12 cellular contexts compared by ENCODE assay signal in genomic region chr12:10362828-10363664, GRCh38. TPM values are rescaled to one million over a fixed set of nuclear protein-coding genes. Genes with fewer than 3 reads are reported as not detected.
DNase-seq lines count a peak whose midpoint lies in the region; ATAC-seq, FAIRE-seq and TF ChIP-seq lines count a peak whose summit lies in the region.
"Had no signal": no experiment of that assay in that cellular context is flagged by ENCODE, and none has a peak within 500 bp of the region (broad histone marks: within the 10 kb centered on the region; RNA-seq: fewer than 3 reads in every experiment).

No MANE protein-coding gene starts in this region.

- H3K4me2 ChIP-seq in K562 (ENCODE audit: insufficient read depth, low read length) = peak overlapping the region; percentile 97

- peaks cover 2 to 18% of the 10 kb centered on the region in 2 experiments; a peak in 4 of 5 replicates for H3K4me1 ChIP-seq in K562 (replicated peaks in 1 of 2; ENCODE audit: control insufficient read depth in 2 of 2, insufficient read depth in 2 of 2, low read length in 2 of 2)

- peaks cover 31% of the 10 kb centered on the region for H3K79me2 ChIP-seq in K562 (ENCODE audit: control insufficient read depth, insufficient read depth, low read length)

- ATAC-seq in natural killer cell = peak in 1 of 3 donors; percentile 4
- ATAC-seq in natural killer cell treated with Interleukin-12 subunit alpha and Interleukin-12 subunit beta and Interleukin-15 and Interleukin-18, amount 100 ng/mL, for 72 hours = no peak
- ATAC-seq in K562 = peak; percentile 10
- no peak for ATAC-seq in GM21717 (IDR thresholded peaks at IDR 0.05; ENCODE audit: unreplicated experiment)
- no peak for ATAC-seq in GM19324 (IDR thresholded peaks at IDR 0.05; ENCODE audit: low FRiP score, unreplicated experiment)

- H3K4me3 ChIP-seq in K562 = peak overlapping the region; percentile 65

- H3K27me3 Mint-ChIP-seq in natural killer cell (ENCODE audit: low read depth in 2 of 2) = no peaks in the 10 kb centered on the region
- H3K27me3 Mint-ChIP-seq in natural killer cell treated with Interleukin-12 subunit alpha and Interleukin-12 subunit beta and Interleukin-15 and Interleukin-18, amount 100 ng/mL, for 72 hours = no peaks in the 10 kb centered on the region
- H3K27me3 Mint-ChIP-seq in mesothelial cell of epicardium (ENCODE audit: low read depth) = no peaks in the 10 kb centered on the region

- 5% methylated on average over 4 of the region's 9 CpGs for WGBS in K562 (ENCODE audit: insufficient coverage, low coverage, missing lambda C conversion rate)

- H3K4me1 Mint-ChIP-seq in natural killer cell = peaks cover 35 to 42% of the 10 kb centered on the region in 2 donors
- H3K4me1 Mint-ChIP-seq in natural killer cell treated with Interleukin-12 subunit alpha and Interleukin-12 subunit beta and Interleukin-15 and Interleukin-18, amount 100 ng/mL, for 72 hours (ENCODE audit: low read depth in 2 of 2) = peaks cover 26 to 45% of the 10 kb centered on the region in 2 donors
- H3K4me1 Mint-ChIP-seq in mesothelial cell of epicardium = peaks cover 16% of the 10 kb centered on the region

- peak overlapping the region; percentile 99 for H3K27ac ChIP-seq in K562 (ENCODE audit: extremely low read depth, low read depth, low read length)

- no peak for TF ChIP-seq RAD21 in K562 (CRISPR knock-in tag; conservative IDR thresholded peaks at IDR 0.05 in 1 of 2, IDR thresholded peaks at IDR 0.05 in 1 of 2)

- H3K27me3 ChIP-seq in K562 (ENCODE audit: control insufficient read depth in 2 of 2, insufficient read depth in 2 of 2, low read length in 2 of 2) = no peaks in the 10 kb centered on the region

- TF ChIP-seq EP300 in K562 (IDR thresholded peaks at IDR 0.05; ENCODE audit: low read length) = peak; percentile 81

- H3K4me3 Mint-ChIP-seq in natural killer cell (peak overlapping the region; percentile 67), mesothelial cell of epicardium (no peak overlapping the region)
- H3K4me3 Mint-ChIP-seq in natural killer cell treated with Interleukin-12 subunit alpha and Interleukin-12 subunit beta and Interleukin-15 and Interleukin-18, amount 100 ng/mL, for 72 hours = no peak overlapping the region
- H3K4me3 Mint-ChIP-seq: activated T-helper 1 cell treated with anti-CD3 and anti-CD28 coated beads, Interleukin-12 subunit alpha, Interleukin-12 subunit beta, Interleukin-2, Interleukin-4 antibody, amounts not matched to agents 30 ng/mL and 10 ng/mL and 1 ng/mL, durations not matched to agents 14 hours and 24 hours and 36 hours had no signal

- no peak for FAIRE-seq in K562 (lab: Jason Lieb, UNC)

- H3K9ac ChIP-seq in K562 (ENCODE audit: insufficient read depth in 1 of 2, low read depth in 2 of 2, low read length in 2 of 2) = peak overlapping the region in 1 of 2 experiments; percentile 91; a peak in 3 of 4 replicates

- intact Hi-C loops in natural killer cell (cut with micrococcal nuclease) (no loop called here), K562 (cut with micrococcal nuclease) (no loop called here)

- no peaks in the 10 kb centered on the region for H4K20me1 ChIP-seq in K562 (replicated peaks; ENCODE audit: control insufficient read depth, insufficient read depth, low read length)

- no peaks in the 10 kb centered on the region for H3K36me3 ChIP-seq in K562 (ENCODE audit: control insufficient read depth, insufficient read depth, low read length)

- DNase-seq in natural killer cell (no peak), K562 (ENCODE audit: extremely low read depth in 1 of 4, low spot score in 3 of 4) (peak in 1 of 4 experiments; percentile 74), medulla oblongata (ENCODE audit: extremely low spot score) (peak; percentile 42), mesothelial cell of epicardium (ENCODE audit: low spot score in 2 of 2, unreplicated experiment in 2 of 2) (no peak)
- DNase-seq in natural killer cell treated with Interleukin-12 subunit alpha and Interleukin-12 subunit beta and Interleukin-15 and Interleukin-18, amount 100 ng/mL, for 72 hours (ENCODE audit: low spot score) = no peak
- no peak for DNase-seq in activated T-cell treated with anti-CD3 and anti-CD28 coated beads, Interleukin-2, amount 50 U/mL, for 1 hour

- H3K9me3 Mint-ChIP-seq in natural killer cell (peaks cover 0 to under 1% of the 10 kb centered on the region in 2 donors), mesothelial cell of epicardium (peaks cover 2% of the 10 kb centered on the region)
- H3K9me3 Mint-ChIP-seq in natural killer cell treated with Interleukin-12 subunit alpha and Interleukin-12 subunit beta and Interleukin-15 and Interleukin-18, amount 100 ng/mL, for 72 hours = peaks cover 1% of the 10 kb centered on the region

- H3K27ac Mint-ChIP-seq in natural killer cell (no peak overlapping the region), mesothelial cell of epicardium (no peak overlapping the region)
- H3K27ac Mint-ChIP-seq in natural killer cell treated with Interleukin-12 subunit alpha and Interleukin-12 subunit beta and Interleukin-15 and Interleukin-18, amount 100 ng/mL, for 72 hours = no peak overlapping the region
- H3K27ac Mint-ChIP-seq: activated T-helper 1 cell treated with anti-CD3 and anti-CD28 coated beads, Interleukin-12 subunit alpha, Interleukin-12 subunit beta, Interleukin-2, Interleukin-4 antibody, amounts not matched to agents 30 ng/mL and 10 ng/mL and 1 ng/mL, durations not matched to agents 14 hours and 24 hours and 36 hours had no signal

- in situ Hi-C loops in K562 (cut with MboI) = no loop called here

- TF ChIP-seq CTCF in natural killer cell (IDR thresholded peaks at IDR 0.05) (no peak), K562 (IDR thresholded peaks at IDR 0.05 in 2 of 3, conservative IDR thresholded peaks at IDR 0.05 in 1 of 3; ENCODE audit: insufficient read depth in 2 of 3, low read depth in 1 of 3, low read length in 3 of 3) (no peak), mesothelial cell of epicardium (IDR thresholded peaks at IDR 0.05; ENCODE audit: unreplicated experiment) (no peak)

- no peak for TF ChIP-seq POLR2A in K562 (conservative IDR thresholded peaks at IDR 0.05)

- CTCF ChIA-PET in K562 (lab: Yijun Ruan, JAX; ENCODE audit: low intra/inter-chr PET ratio) = no interaction called here

- TSS peak; percentile 83 for BruUV-seq in K562 (replicated peaks; lab: Mats Ljungman, UMichigan)

- H3K36me3 Mint-ChIP-seq in natural killer cell (peaks cover 12% of the 10 kb centered on the region), mesothelial cell of epicardium (peaks cover 4% of the 10 kb centered on the region)
- peaks cover 15% of the 10 kb centered on the region for H3K36me3 Mint-ChIP-seq in natural killer cell treated with Interleukin-12 subunit alpha and Interleukin-12 subunit beta and Interleukin-15 and Interleukin-18, amount 100 ng/mL, for 72 hours

- POLR2A ChIA-PET in K562 (lab: Yijun Ruan, JAX) = no interaction called here

- peaks cover 2% of the 10 kb centered on the region; the same call in 1 of the 2 replicates for H3K9me3 ChIP-seq in K562 (replicated peaks; ENCODE audit: control insufficient read depth, insufficient read depth, low read depth, low read length)

- peak overlapping the region; percentile 91 for H2AFZ ChIP-seq in K562 (ENCODE audit: low read depth, low read length)

- no peaks in the 10 kb centered on the region for H3K9me1 ChIP-seq in K562 (ENCODE audit: control insufficient read depth, insufficient read depth, low read length)

RNA-seq across cellular contexts. Expression of gene KLRK1, which starts 26.8 kb away (rescaled TPM):
- total RNA-seq in natural killer cell (100 to 1,000 TPM; 398 to 543 (median 515) TPM), K562 (2014; rRNA removed) (not detected in 2 replicates), K562 (2014; rRNA removed; fragmentation: Illumina TruSeq; extraction: Trizol) (0.07 TPM in 1 of 2 replicates, not detected in the other), K562 (2015; rRNA removed; fragmentation: Illumina TruSeq; extraction: Trizol) (not detected in 2 replicates), K562 (2021) (0.09 TPM in 2 replicates), mesothelial cell of epicardium (not detected in 3 replicates)
- 100 to 1,000 TPM in 1 of 2 donors, 10 to 100 TPM in 1; 80.4 to 126 TPM for total RNA-seq in natural killer cell treated with Interleukin-12 subunit alpha and Interleukin-12 subunit beta and Interleukin-15 and Interleukin-18, amount 100 ng/mL, for 72 hours
- 0.21 TPM in 1 of 2 replicates, not detected in the other for total RNA-seq in K562 (2011; cell fraction: chromatin; rRNA removed; ENCODE audit: low replicate concordance)
- not detected in 2 replicates for total RNA-seq in K562 (2011; cell fraction: nucleolus; rRNA removed)
- total RNA-seq in K562 (2011; cell fraction: nucleoplasm; rRNA removed) = not detected in 2 replicates
- polyA plus RNA-seq in K562 (2011; rRNA removed) (0.06 and 0.11 TPM in 2 replicates), K562 (2014; fragmentation: Illumina TruSeq; extraction: Trizol) (0.09 TPM in 1 of 2 replicates, not detected in the other), K562 (2014; fragmentation: Nextera tagmentation; extraction: Ambion mirVana) (under 1 TPM; 0.03 to 0.04 TPM), K562 (2014; rRNA removed) (not detected in 2 replicates)
- 0.09 TPM in 1 of 2 replicates, not detected in the other for polyA plus RNA-seq in K562 (2011; cell fraction: cytosol; rRNA removed)
- polyA plus RNA-seq in K562 (2011; cell fraction: nucleus; rRNA removed) = 0.20 and 0.45 TPM in 2 replicates
- polyA plus RNA-seq in K562 (2012) = 0.05 and 0.10 TPM in 2 replicates
- polyA minus RNA-seq in K562 (2011; rRNA and poly(A)+ RNA removed) = not detected in 2 replicates
- 2.0 TPM in 1 of 2 replicates, not detected in the other for polyA minus RNA-seq in K562 (2011; cell fraction: cytosol; rRNA and poly(A)+ RNA removed)
- not detected in 2 replicates for polyA minus RNA-seq in K562 (2011; cell fraction: nucleus; rRNA and poly(A)+ RNA removed)
- total RNA-seq: activated T-helper 1 cell treated with anti-CD3 and anti-CD28 coated beads, Interleukin-12 subunit alpha, Interleukin-12 subunit beta, Interleukin-2, Interleukin-4 antibody, amounts not matched to agents 30 ng/mL and 10 ng/mL and 1 ng/mL, durations not matched to agents 14 hours and 24 hours and 36 hours; NCI-H460 had no signal

RNA-seq across cellular contexts. Expression of gene KLRC4, which starts 46.5 kb away (rescaled TPM):
- 10 to 100 TPM; 15.9 to 54.7 (median 51.4) TPM for total RNA-seq in natural killer cell
- 10 to 100 TPM in 1 of 2 donors, 1 to 10 TPM in 1; 5.4 to 17.8 TPM for total RNA-seq in natural killer cell treated with Interleukin-12 subunit alpha and Interleukin-12 subunit beta and Interleukin-15 and Interleukin-18, amount 100 ng/mL, for 72 hours
- total RNA-seq in K562 (2011; cell fraction: chromatin; rRNA removed; ENCODE audit: low replicate concordance) = 0.58 and 1.4 TPM in 2 replicates
- not detected in 2 replicates for total RNA-seq in K562 (2011; cell fraction: nucleolus; rRNA removed)
- total RNA-seq in K562 (2011; cell fraction: nucleoplasm; rRNA removed) = 0.73 TPM in 1 of 2 replicates, not detected in the other
- total RNA-seq in K562 (2014; rRNA removed) = not detected in 2 replicates
- not detected in 2 replicates for total RNA-seq in K562 (2014; rRNA removed; fragmentation: Illumina TruSeq; extraction: Trizol)
- total RNA-seq in K562 (2015; rRNA removed; fragmentation: Illumina TruSeq; extraction: Trizol) = not detected in 2 replicates
- not detected in 2 replicates for total RNA-seq in K562 (2021)
- 0.17 and 0.34 TPM in 2 replicates for polyA plus RNA-seq in K562 (2011; rRNA removed)
- not detected in 2 replicates for polyA plus RNA-seq in K562 (2011; cell fraction: cytosol; rRNA removed)
- polyA plus RNA-seq in K562 (2011; cell fraction: nucleus; rRNA removed) = 0.76 TPM in 1 of 2 replicates, not detected in the other
- not detected in 2 replicates for polyA plus RNA-seq in K562 (2012)
- polyA plus RNA-seq in K562 (2014; fragmentation: Illumina TruSeq; extraction: Trizol) = not detected in 2 replicates
- not detected for polyA plus RNA-seq in K562 (2014; fragmentation: Nextera tagmentation; extraction: Ambion mirVana)
- not detected in 2 replicates for polyA plus RNA-seq in K562 (2014; rRNA removed)
- polyA minus RNA-seq in K562 (2011; rRNA and poly(A)+ RNA removed) = 0.69 TPM in 1 of 2 replicates, not detected in the other
- not detected in 2 replicates for polyA minus RNA-seq in K562 (2011; cell fraction: cytosol; rRNA and poly(A)+ RNA removed)
- 0.44 TPM in 1 of 2 replicates, not detected in the other for polyA minus RNA-seq in K562 (2011; cell fraction: nucleus; rRNA and poly(A)+ RNA removed)
- total RNA-seq in mesothelial cell of epicardium = not detected in 3 replicates
- total RNA-seq: activated T-helper 1 cell treated with anti-CD3 and anti-CD28 coated beads, Interleukin-12 subunit alpha, Interleukin-12 subunit beta, Interleukin-2, Interleukin-4 antibody, amounts not matched to agents 30 ng/mL and 10 ng/mL and 1 ng/mL, durations not matched to agents 14 hours and 24 hours and 36 hours; NCI-H460 had no signal

RNA-seq across cellular contexts. Expression of gene KLRD1, which starts 55.4 kb away (rescaled TPM):
- total RNA-seq in natural killer cell (100 to 1,000 TPM; 568 to 782 (median 688) TPM), K562 (2014; rRNA removed) (not detected in 2 replicates), K562 (2014; rRNA removed; fragmentation: Illumina TruSeq; extraction: Trizol) (not detected in 2 replicates), K562 (2015; rRNA removed; fragmentation: Illumina TruSeq; extraction: Trizol) (not detected in 2 replicates), K562 (2021) (not detected in 2 replicates), mesothelial cell of epicardium (0.51 to 0.81 TPM (median 0.65 TPM) in 3 replicates)
- total RNA-seq in natural killer cell treated with Interleukin-12 subunit alpha and Interleukin-12 subunit beta and Interleukin-15 and Interleukin-18, amount 100 ng/mL, for 72 hours = 100 to 1,000 TPM in 1 of 2 donors, 10 to 100 TPM in 1; 58.2 to 197 TPM
- total RNA-seq in K562 (2011; cell fraction: chromatin; rRNA removed; ENCODE audit: low replicate concordance) = 0.11 TPM in 1 of 2 replicates, not detected in the other
- total RNA-seq in K562 (2011; cell fraction: nucleolus; rRNA removed) = not detected in 2 replicates
- total RNA-seq in K562 (2011; cell fraction: nucleoplasm; rRNA removed) = 0.15 TPM in 1 of 2 replicates, not detected in the other
- polyA plus RNA-seq in K562 (2011; rRNA removed) (not detected in 2 replicates), K562 (2014; fragmentation: Illumina TruSeq; extraction: Trizol) (not detected in 2 replicates), K562 (2014; fragmentation: Nextera tagmentation; extraction: Ambion mirVana) (not detected), K562 (2014; rRNA removed) (not detected in 2 replicates)
- polyA plus RNA-seq in K562 (2011; cell fraction: cytosol; rRNA removed) = under 0.01 TPM in 1 of 2 replicates, not detected in the other
- polyA plus RNA-seq in K562 (2011; cell fraction: nucleus; rRNA removed) = not detected in 2 replicates
- polyA plus RNA-seq in K562 (2012) = 0.01 TPM in 1 of 2 replicates, not detected in the other
- polyA minus RNA-seq in K562 (2011; rRNA and poly(A)+ RNA removed) = not detected in 2 replicates
- not detected in 2 replicates for polyA minus RNA-seq in K562 (2011; cell fraction: cytosol; rRNA and poly(A)+ RNA removed)
- not detected in 2 replicates for polyA minus RNA-seq in K562 (2011; cell fraction: nucleus; rRNA and poly(A)+ RNA removed)
- total RNA-seq: NCI-H460 had no signal

RNA-seq across cellular contexts. Expression of gene KLRC3, which starts 57.3 kb away (rescaled TPM):
- total RNA-seq in natural killer cell = 10 to 100 TPM; 10.7 to 69.1 (median 49.8) TPM
- 1 to 10 TPM; 7.9 to 9.6 TPM for total RNA-seq in natural killer cell treated with Interleukin-12 subunit alpha and Interleukin-12 subunit beta and Interleukin-15 and Interleukin-18, amount 100 ng/mL, for 72 hours
- total RNA-seq in K562 (2011; cell fraction: chromatin; rRNA removed; ENCODE audit: low replicate concordance) = 2.5 TPM in 1 of 2 replicates, not detected in the other
- total RNA-seq in K562 (2011; cell fraction: nucleolus; rRNA removed) = not detected in 2 replicates
- total RNA-seq in K562 (2011; cell fraction: nucleoplasm; rRNA removed) = 0.66 TPM in 1 of 2 replicates, not detected in the other
- 0.12 and 0.32 TPM in 2 replicates for total RNA-seq in K562 (2014; rRNA removed)
- 0.35 TPM in 1 of 2 replicates, not detected in the other for total RNA-seq in K562 (2014; rRNA removed; fragmentation: Illumina TruSeq; extraction: Trizol)
- total RNA-seq in K562 (2015; rRNA removed; fragmentation: Illumina TruSeq; extraction: Trizol) = not detected in 2 replicates
- total RNA-seq in K562 (2021) = not detected in 2 replicates
- polyA plus RNA-seq in K562 (2011; rRNA removed) = 0.31 TPM in 1 of 2 replicates, not detected in the other
- 0.18 TPM in 1 of 2 replicates, not detected in the other for polyA plus RNA-seq in K562 (2011; cell fraction: cytosol; rRNA removed)
- 0.17 and 0.38 TPM in 2 replicates for polyA plus RNA-seq in K562 (2011; cell fraction: nucleus; rRNA removed)
- 0.09 and 0.14 TPM in 2 replicates for polyA plus RNA-seq in K562 (2012)
- 0.21 and 0.60 TPM in 2 replicates for polyA plus RNA-seq in K562 (2014; fragmentation: Illumina TruSeq; extraction: Trizol)
- polyA plus RNA-seq in K562 (2014; fragmentation: Nextera tagmentation; extraction: Ambion mirVana) = under 1 TPM in 1 of 2 experiments, not detected in 1; 0.15 TPM
- polyA plus RNA-seq in K562 (2014; rRNA removed) = 0.09 TPM in 1 of 2 replicates, not detected in the other
- polyA minus RNA-seq in K562 (2011; rRNA and poly(A)+ RNA removed) = 0.35 TPM in 1 of 2 replicates, not detected in the other
- polyA minus RNA-seq in K562 (2011; cell fraction: cytosol; rRNA and poly(A)+ RNA removed) = not detected in 2 replicates
- 0.89 TPM in 1 of 2 replicates, not detected in the other for polyA minus RNA-seq in K562 (2011; cell fraction: nucleus; rRNA and poly(A)+ RNA removed)
- total RNA-seq in mesothelial cell of epicardium = not detected in 3 replicates
- total RNA-seq: activated T-helper 1 cell treated with anti-CD3 and anti-CD28 coated beads, Interleukin-12 subunit alpha, Interleukin-12 subunit beta, Interleukin-2, Interleukin-4 antibody, amounts not matched to agents 30 ng/mL and 10 ng/mL and 1 ng/mL, durations not matched to agents 14 hours and 24 hours and 36 hours; mucosa of gallbladder; NCI-H460; subcutaneous adipose tissue had no signal

Comparison
In these comparisons a context has a peak if more than half of its experiments do, and no peak if none do; other contexts are left out.
1. RNA of gene KLRK1, which starts 26.8 kb away (total RNA-seq): 398 to 543 TPM in natural killer cell and 80.4 to 126 TPM in natural killer cell treated with Interleukin-12 subunit alpha and Interleukin-12 subunit beta and Interleukin-15 and Interleukin-18, amount 100 ng/mL, for 72 hours; 0.07 to 0.21 TPM in K562 and not detected in mesothelial cell of epicardium; every median in the first group is over 10 times any median in the second.
2. RNA of gene KLRD1, which starts 55.4 kb away (total RNA-seq): 568 to 782 TPM in natural killer cell and 58.2 to 197 TPM in natural killer cell treated with Interleukin-12 subunit alpha and Interleukin-12 subunit beta and Interleukin-15 and Interleukin-18, amount 100 ng/mL, for 72 hours; 0.51 to 0.81 TPM in mesothelial cell of epicardium and 0.11 to 0.15 TPM in K562; every median in the first group is over 10 times any median in the second.